ENCODE assay signal across 10 cellular contexts in genomic region chrX:71198066-71198465, GRCh38. TPM values are rescaled to one million over a fixed set of nuclear protein-coding genes. Genes with fewer than 3 reads are reported as not detected.
DNase-seq lines count a peak whose midpoint lies in the region; ATAC-seq and TF ChIP-seq lines count a peak whose summit lies in the region.
"Had no signal": no experiment of that assay in that cellular context is flagged by ENCODE, and none has a peak within 500 bp of the region (broad histone marks: within the 10 kb centered on the region; RNA-seq: fewer than 3 reads in every experiment).

No MANE protein-coding gene starts in this region.

- TF ChIP-seq CTCF in hepatocyte (IDR thresholded peaks at IDR 0.05; ENCODE audit: poor library complexity): no peak

- no peaks in the 10 kb centered on the region for H3K9me3 Mint-ChIP-seq in CD8-positive, alpha-beta memory T cell

- peak overlapping the region; percentile 20 for H3K27ac ChIP-seq in CD8-positive, alpha-beta memory T cell (ENCODE audit: low read depth, low read length)
- H3K27ac ChIP-seq in hepatocyte: no peak overlapping the region
- H3K27ac ChIP-seq: VCaP had no signal

- H3K9me3 ChIP-seq in CD8-positive, alpha-beta memory T cell (ENCODE audit: low read length): no peaks in the 10 kb centered on the region
- no peaks in the 10 kb centered on the region for H3K9me3 ChIP-seq in hepatocyte (ENCODE audit: low read depth)

- H4K20me1 ChIP-seq in hepatocyte (ENCODE audit: insufficient read depth, poor library complexity, severe bottlenecking): no peaks in the 10 kb centered on the region

- peaks cover 12% of the 10 kb centered on the region for H3K4me1 ChIP-seq in CD8-positive, alpha-beta memory T cell (ENCODE audit: insufficient read depth, low read length)
- no peaks in the 10 kb centered on the region for H3K4me1 ChIP-seq in hepatocyte (ENCODE audit: insufficient read depth)

- ATAC-seq in GM19463 (IDR thresholded peaks at IDR 0.05; ENCODE audit: unreplicated experiment): peak; percentile 73

- peaks cover 0 to 5% of the 10 kb centered on the region in 2 donors for H3K27me3 Mint-ChIP-seq in CD8-positive, alpha-beta memory T cell

- peak overlapping the region; percentile 66 for H3K4me3 ChIP-seq in CD8-positive, alpha-beta memory T cell (ENCODE audit: low read length)
- no peak overlapping the region for H3K4me3 ChIP-seq in hepatocyte

- 89% methylated on average over 3 of the region's 3 CpGs for WGBS in hepatocyte (ENCODE audit: low lambda C conversion rate, missing lambda C conversion rate)

- peak in 2 of 5 donors; percentile 26 to 32 for DNase-seq in CD8-positive, alpha-beta memory T cell
- DNase-seq in KG1 (lab: John Stamatoyannopoulos, UW) (peak; percentile 53), hepatocyte (ENCODE audit: low spot score) (no peak), DMS79 treated with DMSO at 0.1 percent for 48 hours (lab: John Stamatoyannopoulos, UW) (no peak), HCEC 1CT (no peak)
- peak; percentile 6 for DNase-seq in central memory CD4-positive, alpha-beta T cell
- no peak for DNase-seq in stimulated activated CD8-positive, alpha-beta memory T cell treated with anti-CD3 and anti-CD28 coated beads, Interleukin-4, amount 100 ng/mL, for 48 hours

- POLR2A ChIA-PET in CD8-positive, alpha-beta memory T cell (lab: Charles Lee): interaction anchor here (0.7 to 1.7 kb wide), 4 partner anchors 16 to 168 kb away, joined by 4 to 7 read pairs (median 4); partner anchors contain the start of genes NONO and TAF1

- no peak overlapping the region for H2AFZ ChIP-seq in hepatocyte

- H3K4me1 Mint-ChIP-seq in CD8-positive, alpha-beta memory T cell: peaks cover 12 to 30% (median 25%) of the 10 kb centered on the region in 3 donors

- H3K36me3 ChIP-seq in CD8-positive, alpha-beta memory T cell (ENCODE audit: insufficient read depth, low read length): no peaks in the 10 kb centered on the region
- no peaks in the 10 kb centered on the region for H3K36me3 ChIP-seq in hepatocyte (replicated peaks; ENCODE audit: insufficient read depth, low read depth)

- peak overlapping the region; percentile 86 to 93 (median 92) for H3K4me3 Mint-ChIP-seq in CD8-positive, alpha-beta memory T cell

- no peaks in the 10 kb centered on the region for H3K9me2 ChIP-seq in hepatocyte (replicated peaks; ENCODE audit: insufficient read depth)

- peak overlapping the region; percentile 29 to 97 (median 90) for H3K27ac Mint-ChIP-seq in CD8-positive, alpha-beta memory T cell

- H3K79me2 ChIP-seq in hepatocyte: no peaks in the 10 kb centered on the region

- CTCF ChIA-PET in CD8-positive, alpha-beta memory T cell (lab: Charles Lee): interaction anchor here (1.1 to 2.9 kb wide), 4 partner anchors 16 to 100 kb away, joined by 3 to 11 read pairs (median 3); partner anchors contain the start of genes NONO and ZMYM3

- H3K4me2 ChIP-seq in hepatocyte: no peak overlapping the region

- H3K36me3 Mint-ChIP-seq in CD8-positive, alpha-beta memory T cell: peaks cover 0 to 21% (median 0%) of the 10 kb centered on the region in 3 donors

- no peaks in the 10 kb centered on the region for H3K27me3 ChIP-seq in CD8-positive, alpha-beta memory T cell (ENCODE audit: insufficient read depth, low read length, poor library complexity, severe bottlenecking)
- no peaks in the 10 kb centered on the region for H3K27me3 ChIP-seq in hepatocyte

RNA-seq across cellular contexts. Expression of gene GJB1, which starts 25.0 kb away (rescaled TPM):
- not detected for total RNA-seq in CD8-positive, alpha-beta memory T cell
- polyA plus RNA-seq in CD8-positive, alpha-beta memory T cell: not detected
- 95.4 and 103 TPM in 2 replicates for total RNA-seq in hepatocyte
- 82.6 and 98.2 TPM in 2 replicates for polyA plus RNA-seq in hepatocyte
- total RNA-seq: glomerular endothelial cell had no signal

RNA-seq across cellular contexts. Expression of gene NLGN3, which starts 53.4 kb away (rescaled TPM):
- under 1 TPM; 0.46 to 0.69 TPM for total RNA-seq in CD8-positive, alpha-beta memory T cell
- 0.16 TPM for polyA plus RNA-seq in CD8-positive, alpha-beta memory T cell
- 1.6 and 2.7 TPM in 2 replicates for total RNA-seq in hepatocyte
- polyA plus RNA-seq in hepatocyte: 0.79 and 1.6 TPM in 2 replicates

RNA-seq across cellular contexts. Expression of gene ZMYM3, which starts 55.9 kb away (rescaled TPM):
- 10 to 100 TPM; 16.5 to 16.7 TPM for total RNA-seq in CD8-positive, alpha-beta memory T cell
- 7.4 TPM for polyA plus RNA-seq in CD8-positive, alpha-beta memory T cell
- total RNA-seq in hepatocyte: 25.0 and 26.2 TPM in 2 replicates
- polyA plus RNA-seq in hepatocyte: 10.5 and 15.1 TPM in 2 replicates

Comparison
In these comparisons a context has a peak if more than half of its experiments do, and no peak if none do; other contexts are left out.
1. DNase-seq: peak in KG1 (single experiment) and central memory CD4-positive, alpha-beta T cell (single experiment); none in hepatocyte (single experiment), DMS79 treated with DMSO at 0.1 percent for 48 hours (single experiment), HCEC 1CT (single experiment) and stimulated activated CD8-positive, alpha-beta memory T cell treated with anti-CD3 and anti-CD28 coated beads, Interleukin-4, amount 100 ng/mL, for 48 hours (single experiment).
2. RNA of gene GJB1, which starts 25.0 kb away (total RNA-seq): 95.4 to 103 TPM in hepatocyte; not detected in CD8-positive, alpha-beta memory T cell; every median in the first group is over 10 times any median in the second.